In genomic region chr10:122152544-122152943, GRCh38 we compare ENCODE assay signal across 11 cellular contexts.
A peak's percentile ranks its signal among the peaks of the same experiment; 100 is the strongest.
DNase-seq lines count a peak whose midpoint lies in the region; ATAC-seq, FAIRE-seq and TF ChIP-seq lines count a peak whose summit lies in the region.
"Had no signal": no experiment of that assay in that cellular context is flagged by ENCODE, and none has a peak within 500 bp of the region (broad histone marks: within the 10 kb centered on the region; RNA-seq: fewer than 3 reads in every experiment).

No MANE protein-coding gene starts in this region.

- H3K4me1 Mint-ChIP-seq in HFFc6 (ENCODE audit: low read depth): peaks cover 62% of the 10 kb centered on the region
- no peaks in the 10 kb centered on the region for H3K4me1 Mint-ChIP-seq in activated naive CD8-positive, alpha-beta T cell treated with anti-CD3 and anti-CD28 coated beads, Interleukin-2, amount 50 U/mL, for 24 hours

- ATAC-seq in activated naive CD8-positive, alpha-beta T cell treated with anti-CD3 and anti-CD28 coated beads, Interleukin-2, amount 50 U/mL, for 24 hours: no peak

- H3K27ac Mint-ChIP-seq in HFFc6: peak overlapping the region; percentile 47
- no peak overlapping the region for H3K27ac Mint-ChIP-seq in activated naive CD8-positive, alpha-beta T cell treated with anti-CD3 and anti-CD28 coated beads, Interleukin-2, amount 50 U/mL, for 24 hours

- TF ChIP-seq CTCF in HFFc6 (IDR thresholded peaks at IDR 0.05) (no peak), bronchial epithelial cell (IDR thresholded peaks at IDR 0.05; ENCODE audit: insufficient read depth, low read length, severe bottlenecking) (no peak)

- H3K27me3 ChIP-seq in bronchial epithelial cell (ENCODE audit: control insufficient read depth, insufficient read depth, low read length) (no peaks in the 10 kb centered on the region), subcutaneous abdominal adipose tissue (ENCODE audit: control insufficient read depth in 5 of 5, insufficient read depth in 4 of 5, low read length in 5 of 5) (no peaks in the 10 kb centered on the region)

- H3K27me3 Mint-ChIP-seq in HFFc6 (ENCODE audit: insufficient read depth): no peaks in the 10 kb centered on the region; the same call in 1 of the 2 replicates
- peaks cover 5% of the 10 kb centered on the region for H3K27me3 Mint-ChIP-seq in activated naive CD8-positive, alpha-beta T cell treated with anti-CD3 and anti-CD28 coated beads, Interleukin-2, amount 50 U/mL, for 24 hours

- DNase-seq in HFFc6 (peak; percentile 60), bronchial epithelial cell (ENCODE audit: low read depth) (no peak), hippocampal formation (lab: John Stamatoyannopoulos, UW) (peak; percentile 89), GDM1 (lab: John Stamatoyannopoulos, UW) (no peak), NCI-H2227 treated with DMSO at 0.1 percent for 48 hours (lab: John Stamatoyannopoulos, UW) (no peak)
- no peak for DNase-seq in activated naive CD4-positive, alpha-beta T cell treated with Interleukin-2 at 50 U/mL for 16 hours
- DNase-seq in activated naive CD8-positive, alpha-beta T cell treated with anti-CD3 and anti-CD28 coated beads, Interleukin-2, amount 50 U/mL, for 24 hours: no peak
- DNase-seq: activated CD4-positive, alpha-beta T cell treated with anti-CD3 and anti-CD28 coated beads, Interleukin-2, amount 50 U/mL, for 1 hour; mammary epithelial cell had no signal

- no peak overlapping the region for H3K4me3 Mint-ChIP-seq in HFFc6
- no peak overlapping the region for H3K4me3 Mint-ChIP-seq in activated naive CD8-positive, alpha-beta T cell treated with anti-CD3 and anti-CD28 coated beads, Interleukin-2, amount 50 U/mL, for 24 hours

- peak overlapping the region; percentile 58 for H3K27ac ChIP-seq in subcutaneous abdominal adipose tissue (ENCODE audit: low read depth, low read length)

- H3K36me3 ChIP-seq in bronchial epithelial cell (ENCODE audit: control insufficient read depth, insufficient read depth, low read length) (peaks cover 4% of the 10 kb centered on the region), subcutaneous abdominal adipose tissue (ENCODE audit: control insufficient read depth in 5 of 5, insufficient read depth in 5 of 5, low read length in 5 of 5) (no peaks in the 10 kb centered on the region)

- no peak overlapping the region for H3K4me3 ChIP-seq in bronchial epithelial cell (ENCODE audit: low read depth, low read length)
- H3K4me3 ChIP-seq in subcutaneous abdominal adipose tissue (ENCODE audit: low read depth in 1 of 5, low read length in 5 of 5): peak overlapping the region in 1 of 5 donors; percentile 16

- H3K36me3 Mint-ChIP-seq in HFFc6 (ENCODE audit: low read depth): peaks cover 5% of the 10 kb centered on the region
- H3K36me3 Mint-ChIP-seq in activated naive CD8-positive, alpha-beta T cell treated with anti-CD3 and anti-CD28 coated beads, Interleukin-2, amount 50 U/mL, for 24 hours (ENCODE audit: low read depth): no peaks in the 10 kb centered on the region

- H3K9me3 Mint-ChIP-seq in HFFc6: no peaks in the 10 kb centered on the region
- no peaks in the 10 kb centered on the region for H3K9me3 Mint-ChIP-seq in activated naive CD8-positive, alpha-beta T cell treated with anti-CD3 and anti-CD28 coated beads, Interleukin-2, amount 50 U/mL, for 24 hours

- FAIRE-seq in bronchial epithelial cell (lab: Jason Lieb, UNC): peak; percentile 81
- FAIRE-seq: colon had no signal

- H3K4me1 ChIP-seq in subcutaneous abdominal adipose tissue (ENCODE audit: control insufficient read depth in 5 of 5, insufficient read depth in 5 of 5, low read length in 5 of 5): peaks cover 20 to 62% (median 45%) of the 10 kb centered on the region in 5 donors

- peak overlapping the region in 1 of 5 donors; percentile 70 for H3K9ac ChIP-seq in subcutaneous abdominal adipose tissue (ENCODE audit: low read length in 5 of 5)

- H3K9me3 ChIP-seq in subcutaneous abdominal adipose tissue (ENCODE audit: control insufficient read depth in 5 of 5, low read length in 5 of 5): no peaks in the 10 kb centered on the region

Comparison
In these comparisons a context has a peak if more than half of its experiments do, and no peak if none do; other contexts are left out.
1. DNase-seq: peak in HFFc6 (single experiment) and hippocampal formation (2 of 2); none in bronchial epithelial cell (single experiment), GDM1 (single experiment), NCI-H2227 treated with DMSO at 0.1 percent for 48 hours (single experiment), activated naive CD4-positive, alpha-beta T cell treated with Interleukin-2 at 50 U/mL for 16 hours (single experiment) and activated naive CD8-positive, alpha-beta T cell treated with anti-CD3 and anti-CD28 coated beads, Interleukin-2, amount 50 U/mL, for 24 hours (single experiment).